In genomic region chr9:130003943-130004552, GRCh38 we compare ENCODE assay signal across 23 cellular contexts. TPM values are rescaled to one million over a fixed set of nuclear protein-coding genes. Genes with fewer than 3 reads are reported as not detected.
DNase-seq lines count a peak whose midpoint lies in the region; ATAC-seq and TF ChIP-seq lines count a peak whose summit lies in the region.
"Had no signal": no experiment of that assay in that cellular context is flagged by ENCODE, and none has a peak within 500 bp of the region (broad histone marks: within the 10 kb centered on the region; RNA-seq: fewer than 3 reads in every experiment).

No MANE protein-coding gene starts in this region.

- peaks cover 33 to 92% (median 61%) of the 10 kb centered on the region in 4 donors for H3K4me1 Mint-ChIP-seq in CD4-positive, CD25-positive, alpha-beta regulatory T cell
- peaks cover 26% of the 10 kb centered on the region for H3K4me1 Mint-ChIP-seq in activated T-helper 17 cell treated with anti-CD3 and anti-CD28 coated beads, Interleukin-2, amount 50 U/mL, for 72 hours
- peaks cover 17 to 89% (median 63%) of the 10 kb centered on the region in 4 donors for H3K4me1 Mint-ChIP-seq in naive thymus-derived CD8-positive, alpha-beta T cell

- no peaks in the 10 kb centered on the region for H3K9me3 Mint-ChIP-seq in CD4-positive, CD25-positive, alpha-beta regulatory T cell
- H3K9me3 Mint-ChIP-seq in activated T-helper 17 cell treated with anti-CD3 and anti-CD28 coated beads, Interleukin-2, amount 50 U/mL, for 72 hours: no peaks in the 10 kb centered on the region
- no peaks in the 10 kb centered on the region for H3K9me3 Mint-ChIP-seq in naive thymus-derived CD8-positive, alpha-beta T cell
- H3K9me3 Mint-ChIP-seq: H9 had no signal

- H3K27ac ChIP-seq in CD4-positive, CD25-positive, alpha-beta regulatory T cell (ENCODE audit: insufficient read depth, low read length, poor library complexity, severe bottlenecking): peak overlapping the region; percentile 34
- H3K27ac ChIP-seq: ascending aorta, ovary, SJSA1, thoracic aorta had no signal

- POLR2A ChIA-PET in naive thymus-derived CD8-positive, alpha-beta T cell (lab: Charles Lee): interaction anchor here (1.1 kb wide), 1 partner anchor 117 kb away, joined by 5 read pairs; no protein-coding TSS in a partner anchor

- peak overlapping the region; percentile 59 to 81 (median 77) for H3K27ac Mint-ChIP-seq in CD4-positive, CD25-positive, alpha-beta regulatory T cell
- H3K27ac Mint-ChIP-seq in activated T-helper 17 cell treated with anti-CD3 and anti-CD28 coated beads, Interleukin-2, amount 50 U/mL, for 72 hours: peak overlapping the region; percentile 46
- peak overlapping the region; percentile 29 to 88 (median 69) for H3K27ac Mint-ChIP-seq in naive thymus-derived CD8-positive, alpha-beta T cell

- no peaks in the 10 kb centered on the region for H3K9me3 ChIP-seq in CD4-positive, CD25-positive, alpha-beta regulatory T cell (ENCODE audit: control insufficient read depth in 2 of 2, low read length in 2 of 2)
- H3K9me3 ChIP-seq: ascending aorta, ovary, SJSA1, thoracic aorta had no signal

- no peaks in the 10 kb centered on the region for H3K27me3 Mint-ChIP-seq in CD4-positive, CD25-positive, alpha-beta regulatory T cell
- no peaks in the 10 kb centered on the region for H3K27me3 Mint-ChIP-seq in activated T-helper 17 cell treated with anti-CD3 and anti-CD28 coated beads, Interleukin-2, amount 50 U/mL, for 72 hours
- no peaks in the 10 kb centered on the region for H3K27me3 Mint-ChIP-seq in naive thymus-derived CD8-positive, alpha-beta T cell

- H3K27me3 ChIP-seq in CD4-positive, CD25-positive, alpha-beta regulatory T cell (ENCODE audit: control insufficient read depth, insufficient read depth, low read length): no peaks in the 10 kb centered on the region
- no peaks in the 10 kb centered on the region for H3K27me3 ChIP-seq in GM06990 (replicated peaks; ENCODE audit: control insufficient read depth, insufficient read depth, low read length)
- H3K27me3 ChIP-seq: ascending aorta, ovary, SJSA1 had no signal

- H3K4me1 ChIP-seq in CD4-positive, CD25-positive, alpha-beta regulatory T cell (ENCODE audit: control insufficient read depth, insufficient read depth, low read length, poor library complexity, severe bottlenecking): peaks cover 76% of the 10 kb centered on the region

- peaks cover 16% of the 10 kb centered on the region for H3K36me3 Mint-ChIP-seq in CD4-positive, CD25-positive, alpha-beta regulatory T cell
- H3K36me3 Mint-ChIP-seq in activated T-helper 17 cell treated with anti-CD3 and anti-CD28 coated beads, Interleukin-2, amount 50 U/mL, for 72 hours (ENCODE audit: low read depth): peaks cover 100% of the 10 kb centered on the region
- H3K36me3 Mint-ChIP-seq in naive thymus-derived CD8-positive, alpha-beta T cell: peaks cover 0 to 60% (median 6%) of the 10 kb centered on the region in 3 donors

- no peak for DNase-seq in CD4-positive, CD25-positive, alpha-beta regulatory T cell
- no peak for DNase-seq in GM06990 (ENCODE audit: extremely low read depth, insufficient read length)
- no peak for DNase-seq in naive thymus-derived CD8-positive, alpha-beta T cell
- no peak for DNase-seq in inferior parietal cortex (ENCODE audit: extremely low spot score)
- no peak for DNase-seq in DMS53 (lab: John Stamatoyannopoulos, UW)
- no peak for DNase-seq in NCI-H526 treated with DMSO at 0.1 percent for 48 hours (lab: John Stamatoyannopoulos, UW)
- DNase-seq: AML-193; DMS 273 treated with DMSO at 0.1 percent for 48 hours; foreskin fibroblast; H9; NCI-H2081; NCI-H524; OCI-M1; ovary; stimulated activated CD4-positive, alpha-beta T cell treated with anti-CD3 and anti-CD28 coated beads, Interleukin-1b, Interleukin-23, amount 100 ng/mL, for 48 hours; T-helper 9 cell had no signal

- peak overlapping the region in 2 of 4 donors; percentile 36 to 39 for H3K4me3 Mint-ChIP-seq in CD4-positive, CD25-positive, alpha-beta regulatory T cell
- H3K4me3 Mint-ChIP-seq in activated T-helper 17 cell treated with anti-CD3 and anti-CD28 coated beads, Interleukin-2, amount 50 U/mL, for 72 hours: peak overlapping the region; percentile 9
- H3K4me3 Mint-ChIP-seq in naive thymus-derived CD8-positive, alpha-beta T cell: peak overlapping the region in 2 of 10 donors; percentile 8 to 28
- H3K4me3 Mint-ChIP-seq: H9 had no signal

- H3K36me3 ChIP-seq in CD4-positive, CD25-positive, alpha-beta regulatory T cell (ENCODE audit: control insufficient read depth, insufficient read depth, low read length): peaks cover 14% of the 10 kb centered on the region
- H3K36me3 ChIP-seq in GM06990 (ENCODE audit: control insufficient read depth, insufficient read depth, low read length): peaks cover 5% of the 10 kb centered on the region
- H3K36me3 ChIP-seq: ascending aorta, ovary, SJSA1, thoracic aorta had no signal

- no peak for ATAC-seq in CD4-positive, CD25-positive, alpha-beta regulatory T cell (ENCODE audit: low read depth in 2 of 2)
- no peak for ATAC-seq in activated T-helper 17 cell treated with anti-CD3 and anti-CD28 coated beads, Interleukin-2, amount 50 U/mL, for 72 hours (replicated peaks)
- no peak for ATAC-seq in naive thymus-derived CD8-positive, alpha-beta T cell
- ATAC-seq: activated CD4-positive, CD25-positive, alpha-beta regulatory T cell treated with anti-CD3 and anti-CD28 coated beads, Interleukin-2, amount 50 U/mL, for 24 hours; K562; sciatic nerve had no signal

- H3K4me3 ChIP-seq in CD4-positive, CD25-positive, alpha-beta regulatory T cell (ENCODE audit: low read depth, low read length): peak overlapping the region; percentile 10
- peak overlapping the region; percentile 59 for H3K4me3 ChIP-seq in GM06990 (replicated peaks; ENCODE audit: low read depth, low read length)
- H3K4me3 ChIP-seq: ascending aorta, K562, ovary, SJSA1, thoracic aorta had no signal

- no peak for TF ChIP-seq CTCF in GM06990 (IDR thresholded peaks at IDR 0.05; ENCODE audit: insufficient read depth, low read length, poor library complexity, severe bottlenecking)

RNA-seq across cellular contexts. Expression of gene FNBP1, which starts 38.9 kb away (rescaled TPM):
- 253 TPM for total RNA-seq in CD4-positive, CD25-positive, alpha-beta regulatory T cell
- polyA plus RNA-seq in CD4-positive, CD25-positive, alpha-beta regulatory T cell: 100 to 1,000 TPM; 147 to 218 (median 188) TPM
- 100 to 1,000 TPM; 173 to 492 TPM for total RNA-seq in activated T-helper 17 cell treated with anti-CD3 and anti-CD28 coated beads, Interleukin-2, amount 50 U/mL, for 72 hours
- total RNA-seq in naive thymus-derived CD8-positive, alpha-beta T cell: 100 to 1,000 TPM; 156 to 164 TPM
- 100 to 1,000 TPM; 130 to 143 (median 136) TPM for polyA plus RNA-seq in naive thymus-derived CD8-positive, alpha-beta T cell

RNA-seq across cellular contexts. Expression of gene GPR107, which starts 49.7 kb away (rescaled TPM):
- total RNA-seq in CD4-positive, CD25-positive, alpha-beta regulatory T cell: 29.9 TPM
- 1 to 10 TPM; 2.8 to 4.5 (median 3.1) TPM for polyA plus RNA-seq in CD4-positive, CD25-positive, alpha-beta regulatory T cell
- 10 to 100 TPM; 28.1 to 32.6 TPM for total RNA-seq in activated T-helper 17 cell treated with anti-CD3 and anti-CD28 coated beads, Interleukin-2, amount 50 U/mL, for 72 hours
- total RNA-seq in naive thymus-derived CD8-positive, alpha-beta T cell: 10 to 100 TPM; 21.9 to 25.3 TPM
- 1 to 10 TPM; 1.4 to 3.2 (median 2.2) TPM for polyA plus RNA-seq in naive thymus-derived CD8-positive, alpha-beta T cell
